In the genomic region with DNA sequence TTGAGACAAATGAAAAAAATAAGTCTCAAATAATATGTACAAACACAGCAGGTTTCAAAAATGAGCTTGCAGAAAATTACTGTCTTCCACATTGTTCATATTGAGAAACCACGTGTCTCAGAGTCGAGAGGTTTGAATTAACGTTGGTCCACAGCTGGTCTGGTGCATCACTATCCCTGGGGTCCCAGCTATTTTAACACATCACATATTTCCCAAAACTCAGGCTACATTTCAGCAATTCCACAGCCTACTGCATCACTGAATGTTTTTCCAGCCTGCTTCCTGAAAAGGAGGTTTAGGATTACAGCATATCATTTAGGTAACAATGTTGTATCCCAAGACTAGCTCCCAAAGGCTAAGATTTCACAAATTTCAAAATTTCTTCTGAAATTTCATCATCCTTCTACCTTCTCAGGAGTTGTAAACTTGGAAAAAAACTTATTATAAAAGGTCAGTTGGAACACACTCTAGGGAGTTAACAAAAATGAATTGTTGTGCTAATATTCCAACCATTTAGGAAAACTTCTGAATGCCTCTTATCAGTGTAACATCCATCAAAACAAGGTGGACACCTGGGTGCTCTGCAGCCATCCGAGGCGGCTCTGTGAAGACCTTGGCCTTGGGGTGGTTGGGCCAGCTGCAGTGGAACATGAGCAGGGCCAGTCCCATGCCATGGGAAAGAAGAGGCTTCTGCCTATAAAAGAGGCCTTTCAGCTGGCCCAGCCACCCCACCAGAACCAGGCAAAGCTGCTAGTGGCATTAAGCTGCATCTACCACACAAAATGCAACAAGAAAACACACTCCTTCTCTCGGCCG, we compare ENCODE assay signal across 18 cellular contexts.
DNase-seq lines count a peak whose midpoint lies in the region; ATAC-seq and TF ChIP-seq lines count a peak whose summit lies in the region.
"Had no signal": no experiment of that assay in that cellular context is flagged by ENCODE, and none has a peak within 500 bp of the region (broad histone marks: within the 10 kb centered on the region; RNA-seq: fewer than 3 reads in every experiment).

No MANE protein-coding gene starts in this region.

- H3K79me2 ChIP-seq in trophoblast cell (ENCODE audit: control insufficient read depth, insufficient read depth, low read length, poor library complexity): no peaks in the 10 kb centered on the region

- H3K9me3 Mint-ChIP-seq in activated T-cell treated with anti-CD3 and anti-CD28 coated beads, Interleukin-2, amount 50 U/mL, for 72 hours: peaks cover 0 to 3% of the 10 kb centered on the region in 2 donors
- H3K9me3 Mint-ChIP-seq: neural crest cell had no signal

- H3K27ac Mint-ChIP-seq in activated T-cell treated with anti-CD3 and anti-CD28 coated beads, Interleukin-2, amount 50 U/mL, for 72 hours: no peak overlapping the region
- H3K27ac Mint-ChIP-seq: T-helper 17 cell had no signal

- intact Hi-C loops in ovary (cut with DNase I): no loop called here

- no peak overlapping the region for H4K91ac ChIP-seq in trophoblast cell (ENCODE audit: low read depth, low read length)

- no peak overlapping the region for H2BK12ac ChIP-seq in trophoblast cell (ENCODE audit: low read length)

- H3K14ac ChIP-seq in trophoblast cell (ENCODE audit: low read length): no peak overlapping the region

- no peak overlapping the region for H3K9ac ChIP-seq in trophoblast cell (ENCODE audit: low read length)

- no peak for ATAC-seq in activated T-cell treated with anti-CD3 and anti-CD28 coated beads, Interleukin-2, amount 50 U/mL, for 72 hours (replicated peaks in 1 of 2)
- ATAC-seq: T-helper 17 cell had no signal

- no peak overlapping the region for H3K4me3 Mint-ChIP-seq in activated T-cell treated with anti-CD3 and anti-CD28 coated beads, Interleukin-2, amount 50 U/mL, for 72 hours
- H3K4me3 Mint-ChIP-seq: neural crest cell, T-helper 17 cell had no signal

- no peak overlapping the region for H2BK5ac ChIP-seq in trophoblast cell (ENCODE audit: low read depth, low read length, poor library complexity)

- H2BK120ac ChIP-seq in trophoblast cell (ENCODE audit: insufficient read depth, low read length, poor library complexity): no peak overlapping the region

- H2AFZ ChIP-seq in trophoblast cell (ENCODE audit: insufficient read depth, low read length, poor library complexity): no peak overlapping the region

- no peak overlapping the region for H3K23ac ChIP-seq in trophoblast cell (ENCODE audit: low read length)

- H3K18ac ChIP-seq in trophoblast cell (ENCODE audit: low read length): no peak overlapping the region

- H3K27me3 Mint-ChIP-seq in activated T-cell treated with anti-CD3 and anti-CD28 coated beads, Interleukin-2, amount 50 U/mL, for 72 hours (ENCODE audit: low read depth): peaks cover under 1% of the 10 kb centered on the region

- TF ChIP-seq POLR2A in ovary (IDR thresholded peaks at IDR 0.05): no peak

- H3K27me3 ChIP-seq in ovary (no peaks in the 10 kb centered on the region), trophoblast cell (ENCODE audit: insufficient read depth, low read length) (no peaks in the 10 kb centered on the region)

- no peak overlapping the region for H3K4ac ChIP-seq in trophoblast cell (ENCODE audit: low read depth, low read length)

- WGBS in ovary, 3 donors: 59 to 68% (median 63%) methylated on average over 7 of the region's 7 CpGs
- no CpG with 5 or more reads among the region's 7 CpGs for WGBS in trophoblast cell (ENCODE audit: extremely low coverage, insufficient coverage, insufficient read length)

- DNase-seq in AG10803 (ENCODE audit: low read depth) (peak; percentile 65), HS-5 (ENCODE audit: low read depth) (peak; percentile 44), dedifferentiated amniotic fluid mesenchymal stem cell (ENCODE audit: extremely low spot score) (peak; percentile 66), ovary (no peak), trophoblast cell (no peak), DMS79 (lab: John Stamatoyannopoulos, UW) (no peak)
- DNase-seq in activated T-cell treated with anti-CD3 and anti-CD28 coated beads, Interleukin-2, amount 50 U/mL, for 72 hours: no peak
- DNase-seq: activated CD8-positive, alpha-beta memory T cell treated with anti-CD3 and anti-CD28 coated beads, Interleukin-2, amount 50 U/mL, for 4 hours; DMS79 treated with DMSO at 0.1 percent for 48 hours; dorsolateral prefrontal cortex; mucosa of descending colon; NCI-H1092; NCI-H2029; NK-92 treated with Interleukin-12 subunit alpha and Interleukin-12 subunit beta, amount 100 ng/mL, for 24 hours; stimulated activated CD4-positive, alpha-beta T cell treated with anti-CD3 and anti-CD28 coated beads, Interleukin-15, amount 100 ng/mL, for 24 hours; T-helper 17 cell had no signal

- H3K4me1 ChIP-seq in ovary (ENCODE audit: insufficient read depth): no peaks in the 10 kb centered on the region
- no peaks in the 10 kb centered on the region for H3K4me1 ChIP-seq in trophoblast cell (ENCODE audit: control insufficient read depth in 1 of 2, insufficient read depth in 2 of 2, low read length in 2 of 2)

- no peak overlapping the region for H4K12ac ChIP-seq in trophoblast cell (ENCODE audit: low read depth, low read length)

- no peak overlapping the region for H4K8ac ChIP-seq in trophoblast cell (ENCODE audit: low read depth, low read length)

- no peak overlapping the region for H3K4me2 ChIP-seq in trophoblast cell (ENCODE audit: low read length)

- H3K4me3 ChIP-seq in AG10803 (ENCODE audit: low read length) (no peak overlapping the region), ovary (no peak overlapping the region), trophoblast cell (ENCODE audit: low read depth, low read length) (no peak overlapping the region)
- H3K4me3 ChIP-seq: dorsolateral prefrontal cortex, mucosa of descending colon, thoracic aorta had no signal

- H3K9me3 ChIP-seq in ovary (no peaks in the 10 kb centered on the region), trophoblast cell (ENCODE audit: insufficient read depth, low read depth, low read length) (no peaks in the 10 kb centered on the region)
- H3K9me3 ChIP-seq: mucosa of descending colon, thoracic aorta had no signal

- no peak overlapping the region for H3K27ac ChIP-seq in ovary
- no peak overlapping the region for H3K27ac ChIP-seq in trophoblast cell (ENCODE audit: low read depth, low read length)
- H3K27ac ChIP-seq: dorsolateral prefrontal cortex, thoracic aorta had no signal

- TF ChIP-seq CTCF in AG10803 (conservative IDR thresholded peaks at IDR 0.05; ENCODE audit: low read length) (no peak), ovary (IDR thresholded peaks at IDR 0.05) (no peak)

- H2AK5ac ChIP-seq in trophoblast cell (ENCODE audit: low read length): no peak overlapping the region

- TF ChIP-seq EP300 in ovary (IDR thresholded peaks at IDR 0.05): peak; percentile 47

- H3K36me3 Mint-ChIP-seq in activated T-cell treated with anti-CD3 and anti-CD28 coated beads, Interleukin-2, amount 50 U/mL, for 72 hours (ENCODE audit: insufficient read depth in 2 of 2): no peaks in the 10 kb centered on the region

- no peaks in the 10 kb centered on the region for H3K4me1 Mint-ChIP-seq in activated T-cell treated with anti-CD3 and anti-CD28 coated beads, Interleukin-2, amount 50 U/mL, for 72 hours (ENCODE audit: low read depth)
- H3K4me1 Mint-ChIP-seq: T-helper 17 cell had no signal

- no peaks in the 10 kb centered on the region for H3K79me1 ChIP-seq in trophoblast cell (ENCODE audit: low read length)

- H3K36me3 ChIP-seq in ovary: no peaks in the 10 kb centered on the region
- no peaks in the 10 kb centered on the region for H3K36me3 ChIP-seq in trophoblast cell (ENCODE audit: control insufficient read depth in 1 of 2, insufficient read depth in 2 of 2, low read length in 2 of 2)
- H3K36me3 ChIP-seq: thoracic aorta had no signal

Comparison
In these comparisons a context has a peak if more than half of its experiments do, and no peak if none do; other contexts are left out.
1. DNase-seq: peak in AG10803 (single experiment), HS-5 (single experiment) and dedifferentiated amniotic fluid mesenchymal stem cell (single experiment); none in ovary (0 of 5), activated T-cell treated with anti-CD3 and anti-CD28 coated beads, Interleukin-2, amount 50 U/mL, for 72 hours (0 of 2), trophoblast cell (0 of 2) and DMS79 (single experiment).